1 cellular context compared by ENCODE assay signal in the genomic region with DNA sequence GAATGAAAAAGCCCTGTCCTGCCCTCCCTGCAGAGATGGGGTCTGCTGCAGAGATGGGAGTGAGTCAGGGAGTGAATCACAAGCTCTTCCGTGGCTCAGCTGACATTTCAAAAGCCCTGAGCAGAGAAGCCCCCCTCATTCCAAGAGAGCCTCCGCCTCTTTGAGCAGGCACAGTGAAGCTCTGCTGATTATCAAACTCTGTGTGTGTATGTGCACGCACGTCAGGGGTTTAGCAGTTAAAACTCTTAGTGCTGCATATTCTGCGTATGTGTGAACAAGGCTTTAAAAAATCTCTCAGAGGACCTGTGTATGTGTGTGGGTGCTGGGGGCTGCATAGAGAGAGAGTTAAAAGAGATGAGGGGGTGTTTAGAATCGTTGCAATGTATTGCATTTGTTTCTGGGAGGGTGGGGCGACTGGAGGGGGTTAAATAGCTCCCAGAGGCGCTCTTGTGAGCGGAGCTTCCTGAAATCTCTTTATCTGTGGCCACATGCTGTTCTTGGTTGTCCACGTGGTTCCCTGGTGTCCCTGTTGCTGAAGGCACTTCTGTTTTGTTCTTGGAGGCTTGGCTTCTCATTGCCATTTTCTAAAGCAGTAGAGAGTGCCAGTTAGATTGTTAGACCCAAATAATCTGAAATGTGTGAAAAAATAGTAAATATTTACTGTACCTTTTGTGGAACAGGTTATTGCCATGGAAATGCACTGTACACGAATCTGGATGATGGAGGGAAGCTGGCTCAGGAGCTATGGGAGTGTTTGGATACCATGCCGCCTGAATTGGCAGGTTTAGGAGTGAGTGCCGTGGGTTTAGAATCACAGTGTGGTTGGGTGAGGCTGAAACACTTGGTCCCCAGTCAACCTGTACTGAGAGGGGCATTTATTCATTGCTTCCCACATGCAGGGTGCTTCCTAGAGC.
A peak's percentile ranks its signal among the peaks of the same experiment; 100 is the strongest.
TF ChIP-seq lines count a peak whose summit lies in the region.

No MANE protein-coding gene starts in this region.

TF ChIP-seq in K562, 482 proteins besides CTCF, POLR2A, EP300 and RAD21 (continued from another document and continues in another):
- TF ChIP-seq, protein P1, sequence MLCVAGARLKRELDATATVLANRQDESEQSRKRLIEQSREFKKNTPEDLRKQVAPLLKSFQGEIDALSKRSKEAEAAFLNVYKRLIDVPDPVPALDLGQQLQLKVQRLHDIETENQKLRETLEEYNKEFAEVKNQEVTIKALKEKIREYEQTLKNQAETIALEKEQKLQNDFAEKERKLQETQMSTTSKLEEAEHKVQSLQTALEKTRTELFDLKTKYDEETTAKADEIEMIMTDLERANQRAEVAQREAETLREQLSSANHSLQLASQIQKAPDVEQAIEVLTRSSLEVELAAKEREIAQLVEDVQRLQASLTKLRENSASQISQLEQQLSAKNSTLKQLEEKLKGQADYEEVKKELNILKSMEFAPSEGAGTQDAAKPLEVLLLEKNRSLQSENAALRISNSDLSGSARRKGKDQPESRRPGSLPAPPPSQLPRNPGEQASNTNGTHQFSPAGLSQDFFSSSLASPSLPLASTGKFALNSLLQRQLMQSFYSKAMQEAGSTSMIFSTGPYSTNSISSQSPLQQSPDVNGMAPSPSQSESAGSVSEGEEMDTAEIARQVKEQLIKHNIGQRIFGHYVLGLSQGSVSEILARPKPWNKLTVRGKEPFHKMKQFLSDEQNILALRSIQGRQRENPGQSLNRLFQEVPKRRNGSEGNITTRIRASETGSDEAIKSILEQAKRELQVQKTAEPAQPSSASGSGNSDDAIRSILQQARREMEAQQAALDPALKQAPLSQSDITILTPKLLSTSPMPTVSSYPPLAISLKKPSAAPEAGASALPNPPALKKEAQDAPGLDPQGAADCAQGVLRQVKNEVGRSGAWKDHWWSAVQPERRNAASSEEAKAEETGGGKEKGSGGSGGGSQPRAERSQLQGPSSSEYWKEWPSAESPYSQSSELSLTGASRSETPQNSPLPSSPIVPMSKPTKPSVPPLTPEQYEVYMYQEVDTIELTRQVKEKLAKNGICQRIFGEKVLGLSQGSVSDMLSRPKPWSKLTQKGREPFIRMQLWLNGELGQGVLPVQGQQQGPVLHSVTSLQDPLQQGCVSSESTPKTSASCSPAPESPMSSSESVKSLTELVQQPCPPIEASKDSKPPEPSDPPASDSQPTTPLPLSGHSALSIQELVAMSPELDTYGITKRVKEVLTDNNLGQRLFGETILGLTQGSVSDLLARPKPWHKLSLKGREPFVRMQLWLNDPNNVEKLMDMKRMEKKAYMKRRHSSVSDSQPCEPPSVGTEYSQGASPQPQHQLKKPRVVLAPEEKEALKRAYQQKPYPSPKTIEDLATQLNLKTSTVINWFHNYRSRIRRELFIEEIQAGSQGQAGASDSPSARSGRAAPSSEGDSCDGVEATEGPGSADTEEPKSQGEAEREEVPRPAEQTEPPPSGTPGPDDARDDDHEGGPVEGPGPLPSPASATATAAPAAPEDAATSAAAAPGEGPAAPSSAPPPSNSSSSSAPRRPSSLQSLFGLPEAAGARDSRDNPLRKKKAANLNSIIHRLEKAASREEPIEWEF (CRISPR knock-in tag; IDR thresholded peaks at IDR 0.05): 0 out of 2 replicates have a peak, but pooled peaks have one; percentile 60
- TF ChIP-seq RBM39 (optimal IDR thresholded peaks at IDR 0.05; ENCODE audit: low read depth, low read length) (no peak), FOXM1 (IDR thresholded peaks at IDR 0.05; ENCODE audit: low read depth) (peak; percentile 37; the same call in 1 of the 2 replicates), FOXM1 (CRISPR knock-in tag; IDR thresholded peaks at IDR 0.05; ENCODE audit: low read depth) (no peak), ZNF551 (CRISPR knock-in tag; IDR thresholded peaks at IDR 0.05) (no peak), SRSF7 (optimal IDR thresholded peaks at IDR 0.05; ENCODE audit: low read depth, low read length) (no peak), EP400 (IDR thresholded peaks at IDR 0.05) (peak; percentile 94), ZNF444 (CRISPR knock-in tag; IDR thresholded peaks at IDR 0.05) (no peak), CHD4 (IDR thresholded peaks at IDR 0.05; ENCODE audit: insufficient read depth, insufficient replicate concordance, low read depth, low read length, poor library complexity, severe bottlenecking) (no peak), MXI1 (IDR thresholded peaks at IDR 0.05; ENCODE audit: low read depth, low read length) (peak; percentile 71; the same call in 1 of the 2 replicates), ZNF699 (CRISPR knock-in tag; IDR thresholded peaks at IDR 0.05; ENCODE audit: insufficient replicate concordance) (no peak), DACH1 (IDR thresholded peaks at IDR 0.05; ENCODE audit: partially characterized antibody) (no peak), ZNF408 (CRISPR knock-in tag; IDR thresholded peaks at IDR 0.05; ENCODE audit: low read depth) (no peak), NCOA2 (IDR thresholded peaks at IDR 0.05; ENCODE audit: partially characterized antibody in 2 of 2) (no peak), ZNF263 (CRISPR knock-in tag; IDR thresholded peaks at IDR 0.05; ENCODE audit: borderline replicate concordance) (no peak; the same call in 1 of the 2 replicates), PCBP2 (IDR thresholded peaks at IDR 0.05; ENCODE audit: low read depth, low read length, poor library complexity, severe bottlenecking) (no peak), SETDB1 (IDR thresholded peaks at IDR 0.05; ENCODE audit: low read length) (no peak), PRMT5 (CRISPR knock-in tag; IDR thresholded peaks at IDR 0.05) (0 out of 2 replicates have a peak, but pooled peaks have one; percentile 37), ZNF384 (IDR thresholded peaks at IDR 0.05; ENCODE audit: low read depth, low read length) (no peak), KLF6 (CRISPR knock-in tag; IDR thresholded peaks at IDR 0.05; ENCODE audit: borderline replicate concordance) (peak; percentile 72; the same call in 1 of the 2 replicates), ADNP (tag; IDR thresholded peaks at IDR 0.05) (0 out of 2 replicates have a peak, but pooled peaks have one; percentile 32), ZNF232 (CRISPR knock-in tag; IDR thresholded peaks at IDR 0.05) (no peak), MAZ (CRISPR knock-in tag; conservative IDR thresholded peaks at IDR 0.05 in 1 of 2, IDR thresholded peaks at IDR 0.05 in 1 of 2) (peak in 1 of 2 experiments; percentile 97)
- TF ChIP-seq, protein P2, sequence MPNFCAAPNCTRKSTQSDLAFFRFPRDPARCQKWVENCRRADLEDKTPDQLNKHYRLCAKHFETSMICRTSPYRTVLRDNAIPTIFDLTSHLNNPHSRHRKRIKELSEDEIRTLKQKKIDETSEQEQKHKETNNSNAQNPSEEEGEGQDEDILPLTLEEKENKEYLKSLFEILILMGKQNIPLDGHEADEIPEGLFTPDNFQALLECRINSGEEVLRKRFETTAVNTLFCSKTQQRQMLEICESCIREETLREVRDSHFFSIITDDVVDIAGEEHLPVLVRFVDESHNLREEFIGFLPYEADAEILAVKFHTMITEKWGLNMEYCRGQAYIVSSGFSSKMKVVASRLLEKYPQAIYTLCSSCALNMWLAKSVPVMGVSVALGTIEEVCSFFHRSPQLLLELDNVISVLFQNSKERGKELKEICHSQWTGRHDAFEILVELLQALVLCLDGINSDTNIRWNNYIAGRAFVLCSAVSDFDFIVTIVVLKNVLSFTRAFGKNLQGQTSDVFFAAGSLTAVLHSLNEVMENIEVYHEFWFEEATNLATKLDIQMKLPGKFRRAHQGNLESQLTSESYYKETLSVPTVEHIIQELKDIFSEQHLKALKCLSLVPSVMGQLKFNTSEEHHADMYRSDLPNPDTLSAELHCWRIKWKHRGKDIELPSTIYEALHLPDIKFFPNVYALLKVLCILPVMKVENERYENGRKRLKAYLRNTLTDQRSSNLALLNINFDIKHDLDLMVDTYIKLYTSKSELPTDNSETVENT (CRISPR knock-in tag; IDR thresholded peaks at IDR 0.05): no peak
- TF ChIP-seq, protein P3, sequence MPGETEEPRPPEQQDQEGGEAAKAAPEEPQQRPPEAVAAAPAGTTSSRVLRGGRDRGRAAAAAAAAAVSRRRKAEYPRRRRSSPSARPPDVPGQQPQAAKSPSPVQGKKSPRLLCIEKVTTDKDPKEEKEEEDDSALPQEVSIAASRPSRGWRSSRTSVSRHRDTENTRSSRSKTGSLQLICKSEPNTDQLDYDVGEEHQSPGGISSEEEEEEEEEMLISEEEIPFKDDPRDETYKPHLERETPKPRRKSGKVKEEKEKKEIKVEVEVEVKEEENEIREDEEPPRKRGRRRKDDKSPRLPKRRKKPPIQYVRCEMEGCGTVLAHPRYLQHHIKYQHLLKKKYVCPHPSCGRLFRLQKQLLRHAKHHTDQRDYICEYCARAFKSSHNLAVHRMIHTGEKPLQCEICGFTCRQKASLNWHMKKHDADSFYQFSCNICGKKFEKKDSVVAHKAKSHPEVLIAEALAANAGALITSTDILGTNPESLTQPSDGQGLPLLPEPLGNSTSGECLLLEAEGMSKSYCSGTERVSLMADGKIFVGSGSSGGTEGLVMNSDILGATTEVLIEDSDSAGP (CRISPR knock-in tag; IDR thresholded peaks at IDR 0.05): no peak
- TF ChIP-seq, protein P4, sequence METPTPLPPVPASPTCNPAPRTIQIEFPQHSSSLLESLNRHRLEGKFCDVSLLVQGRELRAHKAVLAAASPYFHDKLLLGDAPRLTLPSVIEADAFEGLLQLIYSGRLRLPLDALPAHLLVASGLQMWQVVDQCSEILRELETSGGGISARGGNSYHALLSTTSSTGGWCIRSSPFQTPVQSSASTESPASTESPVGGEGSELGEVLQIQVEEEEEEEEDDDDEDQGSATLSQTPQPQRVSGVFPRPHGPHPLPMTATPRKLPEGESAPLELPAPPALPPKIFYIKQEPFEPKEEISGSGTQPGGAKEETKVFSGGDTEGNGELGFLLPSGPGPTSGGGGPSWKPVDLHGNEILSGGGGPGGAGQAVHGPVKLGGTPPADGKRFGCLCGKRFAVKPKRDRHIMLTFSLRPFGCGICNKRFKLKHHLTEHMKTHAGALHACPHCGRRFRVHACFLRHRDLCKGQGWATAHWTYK (CRISPR knock-in tag; IDR thresholded peaks at IDR 0.05): peak; percentile 69; the same call in 1 of the 2 replicates
- TF ChIP-seq, protein P5, sequence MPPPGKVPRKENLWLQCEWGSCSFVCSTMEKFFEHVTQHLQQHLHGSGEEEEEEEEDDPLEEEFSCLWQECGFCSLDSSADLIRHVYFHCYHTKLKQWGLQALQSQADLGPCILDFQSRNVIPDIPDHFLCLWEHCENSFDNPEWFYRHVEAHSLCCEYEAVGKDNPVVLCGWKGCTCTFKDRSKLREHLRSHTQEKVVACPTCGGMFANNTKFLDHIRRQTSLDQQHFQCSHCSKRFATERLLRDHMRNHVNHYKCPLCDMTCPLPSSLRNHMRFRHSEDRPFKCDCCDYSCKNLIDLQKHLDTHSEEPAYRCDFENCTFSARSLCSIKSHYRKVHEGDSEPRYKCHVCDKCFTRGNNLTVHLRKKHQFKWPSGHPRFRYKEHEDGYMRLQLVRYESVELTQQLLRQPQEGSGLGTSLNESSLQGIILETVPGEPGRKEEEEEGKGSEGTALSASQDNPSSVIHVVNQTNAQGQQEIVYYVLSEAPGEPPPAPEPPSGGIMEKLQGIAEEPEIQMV (tag; conservative IDR thresholded peaks at IDR 0.05; ENCODE audit: low read depth): no peak
- TF ChIP-seq, protein P6, sequence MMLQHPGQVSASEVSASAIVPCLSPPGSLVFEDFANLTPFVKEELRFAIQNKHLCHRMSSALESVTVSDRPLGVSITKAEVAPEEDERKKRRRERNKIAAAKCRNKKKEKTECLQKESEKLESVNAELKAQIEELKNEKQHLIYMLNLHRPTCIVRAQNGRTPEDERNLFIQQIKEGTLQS (IDR thresholded peaks at IDR 0.05): peak; percentile 83
- TF ChIP-seq, protein P6 (CRISPR knock-in tag; conservative IDR thresholded peaks at IDR 0.05): no peak
- TF ChIP-seq, protein P7, sequence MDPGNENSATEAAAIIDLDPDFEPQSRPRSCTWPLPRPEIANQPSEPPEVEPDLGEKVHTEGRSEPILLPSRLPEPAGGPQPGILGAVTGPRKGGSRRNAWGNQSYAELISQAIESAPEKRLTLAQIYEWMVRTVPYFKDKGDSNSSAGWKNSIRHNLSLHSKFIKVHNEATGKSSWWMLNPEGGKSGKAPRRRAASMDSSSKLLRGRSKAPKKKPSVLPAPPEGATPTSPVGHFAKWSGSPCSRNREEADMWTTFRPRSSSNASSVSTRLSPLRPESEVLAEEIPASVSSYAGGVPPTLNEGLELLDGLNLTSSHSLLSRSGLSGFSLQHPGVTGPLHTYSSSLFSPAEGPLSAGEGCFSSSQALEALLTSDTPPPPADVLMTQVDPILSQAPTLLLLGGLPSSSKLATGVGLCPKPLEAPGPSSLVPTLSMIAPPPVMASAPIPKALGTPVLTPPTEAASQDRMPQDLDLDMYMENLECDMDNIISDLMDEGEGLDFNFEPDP (CRISPR knock-in tag; IDR thresholded peaks at IDR 0.05): no peak
- TF ChIP-seq, protein P8, sequence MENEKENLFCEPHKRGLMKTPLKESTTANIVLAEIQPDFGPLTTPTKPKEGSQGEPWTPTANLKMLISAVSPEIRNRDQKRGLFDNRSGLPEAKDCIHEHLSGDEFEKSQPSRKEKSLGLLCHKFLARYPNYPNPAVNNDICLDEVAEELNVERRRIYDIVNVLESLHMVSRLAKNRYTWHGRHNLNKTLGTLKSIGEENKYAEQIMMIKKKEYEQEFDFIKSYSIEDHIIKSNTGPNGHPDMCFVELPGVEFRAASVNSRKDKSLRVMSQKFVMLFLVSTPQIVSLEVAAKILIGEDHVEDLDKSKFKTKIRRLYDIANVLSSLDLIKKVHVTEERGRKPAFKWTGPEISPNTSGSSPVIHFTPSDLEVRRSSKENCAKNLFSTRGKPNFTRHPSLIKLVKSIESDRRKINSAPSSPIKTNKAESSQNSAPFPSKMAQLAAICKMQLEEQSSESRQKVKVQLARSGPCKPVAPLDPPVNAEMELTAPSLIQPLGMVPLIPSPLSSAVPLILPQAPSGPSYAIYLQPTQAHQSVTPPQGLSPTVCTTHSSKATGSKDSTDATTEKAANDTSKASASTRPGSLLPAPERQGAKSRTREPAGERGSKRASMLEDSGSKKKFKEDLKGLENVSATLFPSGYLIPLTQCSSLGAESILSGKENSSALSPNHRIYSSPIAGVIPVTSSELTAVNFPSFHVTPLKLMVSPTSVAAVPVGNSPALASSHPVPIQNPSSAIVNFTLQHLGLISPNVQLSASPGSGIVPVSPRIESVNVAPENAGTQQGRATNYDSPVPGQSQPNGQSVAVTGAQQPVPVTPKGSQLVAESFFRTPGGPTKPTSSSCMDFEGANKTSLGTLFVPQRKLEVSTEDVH (IDR thresholded peaks at IDR 0.05; ENCODE audit: low read depth, partially characterized antibody): peak; percentile 28
- TF ChIP-seq, protein P9, sequence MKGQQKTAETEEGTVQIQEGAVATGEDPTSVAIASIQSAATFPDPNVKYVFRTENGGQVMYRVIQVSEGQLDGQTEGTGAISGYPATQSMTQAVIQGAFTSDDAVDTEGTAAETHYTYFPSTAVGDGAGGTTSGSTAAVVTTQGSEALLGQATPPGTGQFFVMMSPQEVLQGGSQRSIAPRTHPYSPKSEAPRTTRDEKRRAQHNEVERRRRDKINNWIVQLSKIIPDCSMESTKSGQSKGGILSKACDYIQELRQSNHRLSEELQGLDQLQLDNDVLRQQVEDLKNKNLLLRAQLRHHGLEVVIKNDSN (CRISPR knock-in tag; IDR thresholded peaks at IDR 0.05): peak; percentile 88
